Comparison of ENCODE assay signal across 17 cellular contexts in the genomic region with DNA sequence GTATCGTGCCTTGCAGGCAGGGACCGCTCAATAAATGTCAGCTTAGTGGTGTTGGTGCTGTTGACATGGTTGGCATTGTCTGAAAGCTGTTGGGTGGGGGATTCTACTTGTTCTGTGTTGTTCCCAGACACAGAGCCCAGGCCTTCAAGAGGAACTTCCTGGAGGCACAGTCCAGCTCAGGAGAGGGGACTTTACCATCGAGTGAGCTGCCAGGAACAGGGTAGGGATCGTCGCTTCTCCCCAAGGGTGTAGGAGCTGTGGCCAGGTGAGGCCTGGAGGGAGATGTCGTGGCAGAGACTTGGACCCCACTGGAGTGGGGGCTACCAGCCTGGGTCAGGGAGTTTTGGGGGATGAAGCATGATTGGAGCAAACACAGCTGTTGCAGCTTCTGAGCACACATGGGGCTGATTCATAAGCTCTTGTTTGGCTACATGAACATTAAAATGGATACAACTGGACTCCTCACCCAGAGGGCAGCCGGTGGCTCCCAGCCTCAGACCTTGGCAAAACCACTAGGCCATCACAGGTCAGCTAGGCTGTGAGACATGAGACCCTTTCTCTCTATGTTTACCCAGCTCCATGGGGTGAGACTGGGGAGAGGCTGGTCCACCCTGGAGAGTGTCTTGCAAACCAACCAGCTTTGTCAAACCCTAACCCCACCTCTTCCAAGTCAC.
"Had no signal": no experiment of that assay in that cellular context is flagged by ENCODE, and none has a peak within 500 bp of the region (broad histone marks: within the 10 kb centered on the region; RNA-seq: fewer than 3 reads in every experiment).

No MANE protein-coding gene starts in this region.

- H3K9me3 ChIP-seq: colonic mucosa, ovary, right lobe of liver had no signal

- H3K27ac Mint-ChIP-seq: naive thymus-derived CD8-positive, alpha-beta T cell; progenitor cell of endocrine pancreas had no signal

- H3K27ac ChIP-seq: colonic mucosa, heart left ventricle, ovary, right lobe of liver, stomach had no signal

- H3K4me3 ChIP-seq: colonic mucosa, heart left ventricle, ovary, right lobe of liver, stomach had no signal

- H3K4me3 Mint-ChIP-seq: naive thymus-derived CD8-positive, alpha-beta T cell; neural crest cell had no signal

- H3K4me1 ChIP-seq: colonic mucosa, heart left ventricle, right lobe of liver, stomach had no signal

- H3K36me3 ChIP-seq: colonic mucosa, heart left ventricle, ovary, right lobe of liver, stomach had no signal

- H3K27me3 ChIP-seq: colonic mucosa, ovary, right lobe of liver had no signal

- H3K36me3 Mint-ChIP-seq: naive thymus-derived CD8-positive, alpha-beta T cell had no signal

- DNase-seq: colonic mucosa; effector CD8-positive, alpha-beta T cell; heart left ventricle; hippocampal formation; kidney glomerular epithelial cell; mesendoderm; naive thymus-derived CD8-positive, alpha-beta T cell; ovary; right lobe of liver; stimulated activated CD4-positive, alpha-beta T cell treated with anti-CD3 and anti-CD28 coated beads, Interleukin-2, amount 100 ng/mL, for 24 hours; stimulated activated CD4-positive, alpha-beta T cell treated with anti-CD3 and anti-CD28 coated beads, Interleukin-4, amount 100 ng/mL, for 4 hours; stimulated activated naive CD4-positive, alpha-beta T cell; stomach; substantia nigra; trophoblast cell had no signal

- H3K4me1 Mint-ChIP-seq: naive thymus-derived CD8-positive, alpha-beta T cell; neural crest cell had no signal

- H3K9me3 Mint-ChIP-seq: neural crest cell had no signal
